16 cellular contexts compared by ENCODE assay signal in the genomic region with DNA sequence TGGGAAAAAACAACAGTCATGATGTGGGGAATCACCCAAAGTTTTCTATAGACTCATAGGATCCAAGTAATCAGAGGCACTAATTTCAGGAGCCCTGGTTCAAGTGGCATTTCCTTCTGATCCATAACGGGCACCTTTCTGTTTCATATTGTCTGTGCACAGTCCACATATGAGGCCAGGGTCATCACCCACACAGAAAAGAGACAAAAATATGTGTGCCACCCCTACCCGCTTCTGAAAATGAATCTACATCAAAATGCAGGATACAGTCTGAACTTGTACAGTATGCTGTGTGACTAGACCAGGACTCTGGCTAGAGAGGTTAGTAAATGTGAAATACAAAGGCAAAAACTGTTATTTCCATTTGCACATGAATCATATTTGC. TPM values are rescaled to one million over a fixed set of nuclear protein-coding genes. Genes with fewer than 3 reads are reported as not detected.
A peak's percentile ranks its signal among the peaks of the same experiment; 100 is the strongest.
DNase-seq lines count a peak whose midpoint lies in the region; ATAC-seq and TF ChIP-seq lines count a peak whose summit lies in the region.
"Had no signal": no experiment of that assay in that cellular context is flagged by ENCODE, and none has a peak within 500 bp of the region (broad histone marks: within the 10 kb centered on the region; RNA-seq: fewer than 3 reads in every experiment).

No MANE protein-coding gene starts in this region.

- H3K9me3 ChIP-seq in BLaER1 (peaks cover 22% of the 10 kb centered on the region; the same call in 1 of the 2 replicates), SJCRH30 (replicated peaks) (no peaks in the 10 kb centered on the region), gastroesophageal sphincter (no peaks in the 10 kb centered on the region), WERI-Rb-1 (ENCODE audit: severe bottlenecking) (no peaks in the 10 kb centered on the region)

- H3K9ac ChIP-seq in BLaER1: no peak overlapping the region

- TF ChIP-seq POLR2A in gastroesophageal sphincter (IDR thresholded peaks at IDR 0.05): no peak

- TF ChIP-seq EP300 in gastroesophageal sphincter (IDR thresholded peaks at IDR 0.05): no peak

- H3K27me3 ChIP-seq in ACC112 (ENCODE audit: insufficient read depth, low read length): no peaks in the 10 kb centered on the region
- no peaks in the 10 kb centered on the region for H3K27me3 ChIP-seq in BLaER1
- H3K27me3 ChIP-seq in SJCRH30: no peaks in the 10 kb centered on the region
- no peaks in the 10 kb centered on the region for H3K27me3 ChIP-seq in gastroesophageal sphincter
- H3K27me3 ChIP-seq in WERI-Rb-1 (ENCODE audit: insufficient read depth, low read depth, severe bottlenecking): no peaks in the 10 kb centered on the region

- no peaks in the 10 kb centered on the region for H3K79me2 ChIP-seq in ACC112 (ENCODE audit: control insufficient read depth, insufficient read depth, low read length, unreplicated experiment)

- H3K4me1 ChIP-seq in ACC112 (ENCODE audit: control insufficient read depth, insufficient read depth, low read length, unreplicated experiment): peaks cover 55% of the 10 kb centered on the region
- H3K4me1 ChIP-seq in BLaER1: peaks cover 46% of the 10 kb centered on the region
- peaks cover 68% of the 10 kb centered on the region for H3K4me1 ChIP-seq in SJCRH30
- H3K4me1 ChIP-seq in gastroesophageal sphincter: peaks cover 4 to 27% (median 10%) of the 10 kb centered on the region in 3 donors

- peak overlapping the region; percentile 47 for H3K4me2 ChIP-seq in BLaER1

- no peak for ATAC-seq in gastroesophageal sphincter

- no peak for TF ChIP-seq CTCF in gastroesophageal sphincter (IDR thresholded peaks at IDR 0.05)
- TF ChIP-seq CTCF in WERI-Rb-1 (IDR thresholded peaks at IDR 0.05; ENCODE audit: low read depth, low read length): no peak

- no peak overlapping the region for H2AFZ ChIP-seq in ACC112 (ENCODE audit: low read length, unreplicated experiment)

- WGBS in gastroesophageal sphincter (ENCODE audit: low coverage in 1 of 2), 2 donors: 54 to 67% methylated on average over 2 of the region's 2 CpGs

- no peak overlapping the region for H3K4me3 ChIP-seq in ACC112 (ENCODE audit: low read depth, low read length)
- no peak overlapping the region for H3K4me3 ChIP-seq in BLaER1
- no peak overlapping the region for H3K4me3 ChIP-seq in SJCRH30
- H3K4me3 ChIP-seq in gastroesophageal sphincter: no peak overlapping the region
- H3K4me3 ChIP-seq in WERI-Rb-1 (ENCODE audit: low read depth, low read length): no peak overlapping the region

- H3K36me3 ChIP-seq in ACC112 (ENCODE audit: insufficient read depth, low read length): no peaks in the 10 kb centered on the region
- peaks cover 23% of the 10 kb centered on the region for H3K36me3 ChIP-seq in BLaER1
- H3K36me3 ChIP-seq in SJCRH30: peaks cover 3% of the 10 kb centered on the region; the same call in 1 of the 2 replicates
- no peaks in the 10 kb centered on the region for H3K36me3 ChIP-seq in gastroesophageal sphincter
- H3K36me3 ChIP-seq in WERI-Rb-1: no peaks in the 10 kb centered on the region

- H4K20me1 ChIP-seq in BLaER1: no peaks in the 10 kb centered on the region

- DNase-seq in SJCRH30: no peak
- no peak for DNase-seq in COLO829 (ENCODE audit: low spot score)
- DNase-seq in WERI-Rb-1: no peak
- DNase-seq in anterior cingulate cortex (lab: John Stamatoyannopoulos, UW): no peak
- no peak for DNase-seq in effector CD4-positive, alpha-beta T cell
- DNase-seq: activated CD4-positive, alpha-beta T cell treated with anti-CD3 and anti-CD28 coated beads, Interleukin-2, amount 10 ng/mL, durations not matched to agents 7 days and 5 days; activated gamma-delta T cell; C1 segment of cervical spinal cord; Karpas-422; NCI-H1436; NCI-H446 treated with DMSO at 0.1 percent for 48 hours; posterior cingulate gyrus; T-helper 9 cell had no signal

- H3K27ac ChIP-seq in ACC112 (ENCODE audit: low read depth, low read length) (peak overlapping the region; percentile 81), BLaER1 (no peak overlapping the region), SJCRH30 (peak overlapping the region; percentile 86), gastroesophageal sphincter (peak overlapping the region in 3 of 4 donors; percentile 34 to 63 (median 42)), WERI-Rb-1 (no peak overlapping the region)

RNA-seq across cellular contexts. Expression of a gene that starts 17.4 kb away (rescaled TPM):
- total RNA-seq in SJCRH30 (2014; rRNA removed; shearing (Covaris generic)): 39.7 and 39.9 TPM in 2 replicates
- total RNA-seq in gastroesophageal sphincter: 10 to 100 TPM; 11.2 to 40.7 (median 18.3) TPM

Comparison
In these comparisons a context has a peak if more than half of its experiments do, and no peak if none do; other contexts are left out.
1. H3K27ac ChIP-seq: peak in ACC112 (single experiment), SJCRH30 (single experiment) and gastroesophageal sphincter (3 of 4); none in BLaER1 (single experiment) and WERI-Rb-1 (single experiment).